Comparison of ENCODE assay signal across 27 cellular contexts in genomic region chr2:38739524-38739923, GRCh38. TPM values are rescaled to one million over a fixed set of nuclear protein-coding genes. Genes with fewer than 3 reads are reported as not detected.
DNase-seq lines count a peak whose midpoint lies in the region; ATAC-seq and TF ChIP-seq lines count a peak whose summit lies in the region.
"Had no signal": no experiment of that assay in that cellular context is flagged by ENCODE, and none has a peak within 500 bp of the region (broad histone marks: within the 10 kb centered on the region; RNA-seq: fewer than 3 reads in every experiment).

No MANE protein-coding gene starts in this region.

- H3K9me3 ChIP-seq in SK-N-SH: no peaks in the 10 kb centered on the region
- H3K9me3 ChIP-seq: left lung, tibial artery had no signal

- POLR2A ChIA-PET in SK-N-SH (lab: Yijun Ruan, JAX): interaction anchor here (0.8 kb wide), 1 partner anchor 11 kb away, joined by 6 read pairs; the partner anchor contains the start of gene SRSF7

- TF ChIP-seq CTCF in SK-N-SH (IDR thresholded peaks at IDR 0.05): no peak
- no peak for TF ChIP-seq CTCF in natural killer cell (IDR thresholded peaks at IDR 0.05)

- H4K20me1 ChIP-seq in SK-N-SH (ENCODE audit: insufficient read depth): peaks cover 41% of the 10 kb centered on the region

- no peaks in the 10 kb centered on the region for H3K27me3 ChIP-seq in SK-N-SH (ENCODE audit: insufficient read depth)
- H3K27me3 ChIP-seq: hepatocyte, left lung, tibial artery had no signal

- H3K9ac ChIP-seq in SK-N-SH: no peak overlapping the region

- H3K27me3 Mint-ChIP-seq in natural killer cell (ENCODE audit: low read depth in 2 of 2): no peaks in the 10 kb centered on the region
- no peaks in the 10 kb centered on the region for H3K27me3 Mint-ChIP-seq in natural killer cell treated with Interleukin-12 subunit alpha and Interleukin-12 subunit beta and Interleukin-15 and Interleukin-18, amount 100 ng/mL, for 72 hours
- H3K27me3 Mint-ChIP-seq in dendritic cell treated with granulocyte-macrophage colony-stimulating factor and Interleukin-4, amounts not matched to agents 40 ng/mL and 50 ng/mL, for 4 days: no peaks in the 10 kb centered on the region

- peak overlapping the region; percentile 23 to 63 for H3K27ac Mint-ChIP-seq in natural killer cell
- H3K27ac Mint-ChIP-seq in natural killer cell treated with Interleukin-12 subunit alpha and Interleukin-12 subunit beta and Interleukin-15 and Interleukin-18, amount 100 ng/mL, for 72 hours: peak overlapping the region in 1 of 2 donors; percentile 1
- H3K27ac Mint-ChIP-seq in dendritic cell treated with granulocyte-macrophage colony-stimulating factor and Interleukin-4, amounts not matched to agents 40 ng/mL and 50 ng/mL, for 4 days: peak overlapping the region; percentile 14

- H3K36me3 Mint-ChIP-seq in natural killer cell: no peaks in the 10 kb centered on the region
- H3K36me3 Mint-ChIP-seq in natural killer cell treated with Interleukin-12 subunit alpha and Interleukin-12 subunit beta and Interleukin-15 and Interleukin-18, amount 100 ng/mL, for 72 hours: peaks cover 15% of the 10 kb centered on the region
- peaks cover 68% of the 10 kb centered on the region for H3K36me3 Mint-ChIP-seq in dendritic cell treated with granulocyte-macrophage colony-stimulating factor and Interleukin-4, amounts not matched to agents 40 ng/mL and 50 ng/mL, for 4 days (ENCODE audit: low read depth)

- peaks cover 50% of the 10 kb centered on the region for H3F3A ChIP-seq in SK-N-SH (replicated peaks; ENCODE audit: insufficient read depth)

- H3K27ac ChIP-seq in SK-N-SH (ENCODE audit: low read depth in 2 of 2, low read length in 1 of 2): no peak overlapping the region
- H3K27ac ChIP-seq: hepatocyte, left lung, tibial artery had no signal

- no peaks in the 10 kb centered on the region for H3K9me2 ChIP-seq in SK-N-SH

- H3K79me2 ChIP-seq in SK-N-SH (ENCODE audit: insufficient read depth): peaks cover 63% of the 10 kb centered on the region

- H3K9me3 Mint-ChIP-seq in natural killer cell: no peaks in the 10 kb centered on the region
- no peaks in the 10 kb centered on the region for H3K9me3 Mint-ChIP-seq in natural killer cell treated with Interleukin-12 subunit alpha and Interleukin-12 subunit beta and Interleukin-15 and Interleukin-18, amount 100 ng/mL, for 72 hours
- H3K9me3 Mint-ChIP-seq in dendritic cell treated with granulocyte-macrophage colony-stimulating factor and Interleukin-4, amounts not matched to agents 40 ng/mL and 50 ng/mL, for 4 days: peaks cover 9% of the 10 kb centered on the region
- H3K9me3 Mint-ChIP-seq: activated naive CD4-positive, alpha-beta T cell treated with anti-CD3 and anti-CD28 coated beads for 36 hours; immature natural killer cell had no signal

- H3K4me1 Mint-ChIP-seq in natural killer cell: peaks cover 6 to 16% of the 10 kb centered on the region in 2 donors
- H3K4me1 Mint-ChIP-seq in natural killer cell treated with Interleukin-12 subunit alpha and Interleukin-12 subunit beta and Interleukin-15 and Interleukin-18, amount 100 ng/mL, for 72 hours (ENCODE audit: low read depth in 2 of 2): peaks cover 10 to 17% of the 10 kb centered on the region in 2 donors
- peaks cover 37% of the 10 kb centered on the region for H3K4me1 Mint-ChIP-seq in dendritic cell treated with granulocyte-macrophage colony-stimulating factor and Interleukin-4, amounts not matched to agents 40 ng/mL and 50 ng/mL, for 4 days (ENCODE audit: low read depth)

- no peak for DNase-seq in SK-N-SH
- no peak for DNase-seq in natural killer cell
- no peak for DNase-seq in natural killer cell treated with Interleukin-12 subunit alpha and Interleukin-12 subunit beta and Interleukin-15 and Interleukin-18, amount 100 ng/mL, for 72 hours (ENCODE audit: low spot score)
- DNase-seq in activated effector memory CD4-positive, alpha-beta T cell treated with anti-CD3 and anti-CD28 coated beads, Interleukin-2, amount 50 U/mL, for 16 hours: no peak
- no peak for DNase-seq in RPMI8226
- DNase-seq: 8988T; activated CD4-positive, alpha-beta T cell treated with anti-CD3 and anti-CD28 coated beads for 1 hour; activated naive CD4-positive, alpha-beta T cell treated with anti-CD3 and anti-CD28 coated beads for 36 hours; cerebellar nuclear complex; COR-L47; foreskin fibroblast; immature natural killer cell; Kasumi-1; left lung; midbrain; NCI-H1092; NCI-H1930; NCI-H226; NCI-H774; stimulated activated naive CD4-positive, alpha-beta T cell treated with Interleukin-2 at 50 U/mL for 16 hours; tibial artery had no signal

- no peak overlapping the region for H2AFZ ChIP-seq in SK-N-SH (ENCODE audit: low read depth)
- H2AFZ ChIP-seq: hepatocyte had no signal

- H3K4me3 Mint-ChIP-seq in natural killer cell: no peak overlapping the region
- H3K4me3 Mint-ChIP-seq in natural killer cell treated with Interleukin-12 subunit alpha and Interleukin-12 subunit beta and Interleukin-15 and Interleukin-18, amount 100 ng/mL, for 72 hours: no peak overlapping the region
- no peak overlapping the region for H3K4me3 Mint-ChIP-seq in dendritic cell treated with granulocyte-macrophage colony-stimulating factor and Interleukin-4, amounts not matched to agents 40 ng/mL and 50 ng/mL, for 4 days
- H3K4me3 Mint-ChIP-seq: activated naive CD4-positive, alpha-beta T cell treated with anti-CD3 and anti-CD28 coated beads for 36 hours had no signal

- H3K4me2 ChIP-seq in SK-N-SH: no peak overlapping the region
- H3K4me2 ChIP-seq: hepatocyte, smooth muscle cell had no signal

- no peak for TF ChIP-seq EP300 in SK-N-SH (IDR thresholded peaks at IDR 0.05; ENCODE audit: borderline replicate concordance in 1 of 2, low read depth in 1 of 2, low read length in 1 of 2)

- no peak overlapping the region for H3K4me3 ChIP-seq in SK-N-SH (ENCODE audit: low read depth in 2 of 2, low read length in 1 of 2)
- H3K4me3 ChIP-seq: hepatocyte, left lung, smooth muscle cell, tibial artery had no signal

- H3K36me3 ChIP-seq in SK-N-SH (replicated peaks in 1 of 2; ENCODE audit: control insufficient read depth in 1 of 2, insufficient read depth in 2 of 2, low read length in 1 of 2): peaks cover 40 to 81% of the 10 kb centered on the region in 2 experiments

- H3K4me1 ChIP-seq in SK-N-SH (ENCODE audit: control insufficient read depth in 1 of 2, insufficient read depth in 2 of 2, low read depth in 1 of 2, low read length in 1 of 2): peaks cover 0 to 6% of the 10 kb centered on the region in 2 experiments; a peak in 3 of 4 replicates

- ATAC-seq in SK-N-SH treated with all-trans-retinoic acid at 6 μM for 48 hours: no peak
- no peak for ATAC-seq in natural killer cell
- ATAC-seq in natural killer cell treated with Interleukin-12 subunit alpha and Interleukin-12 subunit beta and Interleukin-15 and Interleukin-18, amount 100 ng/mL, for 72 hours: no peak
- ATAC-seq in GM21367 (IDR thresholded peaks at IDR 0.05; ENCODE audit: unreplicated experiment): no peak
- ATAC-seq: HCT116, left lung had no signal

- CTCF ChIA-PET in SK-N-SH (lab: Yijun Ruan, JAX): interaction anchor here (1.7 to 4.9 kb wide), 2 partner anchors 137 to 156 kb away, joined by 4 to 39 read pairs; partner anchors contain the start of gene HNRNPLL

- WGBS in SK-N-SH (ENCODE audit: low lambda C conversion rate): 93% methylated on average over 2 of the region's 2 CpGs

- TF ChIP-seq RAD21 in SK-N-SH (IDR thresholded peaks at IDR 0.05; ENCODE audit: low read length): no peak

- intact Hi-C loops in natural killer cell (cut with micrococcal nuclease): no loop called here
- intact Hi-C loops in dendritic cell treated with granulocyte-macrophage colony-stimulating factor and Interleukin-4, amounts not matched to agents 40 ng/mL and 50 ng/mL, for 4 days (cut with micrococcal nuclease): no loop called here

TF ChIP-seq in SK-N-SH, 30 proteins besides CTCF, POLR2A, EP300 and RAD21:
- TF ChIP-seq CHD2 (IDR thresholded peaks at IDR 0.05; ENCODE audit: low read length, partially characterized antibody): peak; percentile 15
- TF ChIP-seq RFX5 (IDR thresholded peaks at IDR 0.05; ENCODE audit: low read length): no peak

TF ChIP-seq in SK-N-SH treated with all-trans-retinoic acid at 6 μM for 48 hours, 23 proteins besides CTCF, POLR2A, EP300 and RAD21:
- TF ChIP-seq OSR1 (CRISPR knock-in tag; IDR thresholded peaks at IDR 0.05) (no peak), ISL1 (CRISPR knock-in tag; IDR thresholded peaks at IDR 0.05) (no peak), BACH2 (CRISPR knock-in tag; IDR thresholded peaks at IDR 0.05; ENCODE audit: borderline replicate concordance) (no peak), ZNF70 (CRISPR knock-in tag; IDR thresholded peaks at IDR 0.05) (no peak), PPARA (CRISPR knock-in tag; IDR thresholded peaks at IDR 0.05; ENCODE audit: borderline replicate concordance) (no peak), TCF4 (CRISPR knock-in tag; IDR thresholded peaks at IDR 0.05; ENCODE audit: borderline replicate concordance) (no peak), ESRRG (CRISPR knock-in tag; IDR thresholded peaks at IDR 0.05) (no peak)

RNA-seq across cellular contexts. Expression of gene SRSF7, which starts 11.6 kb away (rescaled TPM):
- polyA plus RNA-seq in SK-N-SH (2012; rRNA removed): 199 and 212 TPM in 2 replicates
- polyA plus RNA-seq in SK-N-SH (2012; cell fraction: cytosol; rRNA removed): 195 and 227 TPM in 2 replicates
- polyA plus RNA-seq in SK-N-SH (2012; cell fraction: nucleus; rRNA removed): 186 and 370 TPM in 2 replicates
- total RNA-seq in natural killer cell: 100 to 1,000 TPM; 323 to 538 (median 359) TPM
- total RNA-seq in natural killer cell treated with Interleukin-12 subunit alpha and Interleukin-12 subunit beta and Interleukin-15 and Interleukin-18, amount 100 ng/mL, for 72 hours: 100 to 1,000 TPM; 238 to 389 TPM

RNA-seq across cellular contexts. Expression of gene GEMIN6, which starts 38.5 kb away (rescaled TPM):
- 19.2 and 21.6 TPM in 2 replicates for polyA plus RNA-seq in SK-N-SH (2012; rRNA removed)
- polyA plus RNA-seq in SK-N-SH (2012; cell fraction: cytosol; rRNA removed): 24.1 and 29.9 TPM in 2 replicates
- polyA plus RNA-seq in SK-N-SH (2012; cell fraction: nucleus; rRNA removed): 4.5 and 7.4 TPM in 2 replicates
- 1 to 10 TPM; 3.5 to 7.3 (median 5.7) TPM for total RNA-seq in natural killer cell
- 10 to 100 TPM; 16.4 to 23.1 TPM for total RNA-seq in natural killer cell treated with Interleukin-12 subunit alpha and Interleukin-12 subunit beta and Interleukin-15 and Interleukin-18, amount 100 ng/mL, for 72 hours
